In genomic region chr2:61854435-61855177, GRCh38 we compare ENCODE assay signal across 1 cellular context.
A peak's percentile ranks its signal among the peaks of the same experiment; 100 is the strongest.
TF ChIP-seq lines count a peak whose summit lies in the region.

No MANE protein-coding gene starts in this region.

TF ChIP-seq in GM12878, 131 proteins besides CTCF, POLR2A, EP300 and RAD21 (continued from another document and continues in another):
- TF ChIP-seq BHLHE40 (IDR thresholded peaks at IDR 0.05; ENCODE audit: borderline replicate concordance in 1 of 2, low read depth in 2 of 2, low read length in 1 of 2) (peak in 1 of 2 experiments; percentile 9; a peak in 1 of 4 replicates), POU2F2 (IDR thresholded peaks at IDR 0.05; ENCODE audit: borderline replicate concordance, low read depth, low read length) (no peak), TCF12 (IDR thresholded peaks at IDR 0.05; ENCODE audit: low read depth, low read length) (0 out of 2 replicates have a peak, but pooled peaks have one; percentile 17), MLLT1 (IDR thresholded peaks at IDR 0.05) (0 out of 2 replicates have a peak, but pooled peaks have one; percentile 18), BACH1 (IDR thresholded peaks at IDR 0.05; ENCODE audit: borderline replicate concordance) (no peak), NBN (IDR thresholded peaks at IDR 0.05) (0 out of 2 replicates have a peak, but pooled peaks have one; percentile 12), E4F1 (IDR thresholded peaks at IDR 0.05; ENCODE audit: borderline replicate concordance, partially characterized antibody) (no peak), SIN3A (IDR thresholded peaks at IDR 0.05; ENCODE audit: low read depth, low read length) (no peak), NRF1 (conservative IDR thresholded peaks at IDR 0.05; ENCODE audit: low read depth, low read length) (no peak), ATF2 (IDR thresholded peaks at IDR 0.05; ENCODE audit: low read length) (no peak), SMARCA5 (IDR thresholded peaks at IDR 0.05) (peak; percentile 21; the same call in 1 of the 2 replicates), FOXK2 (IDR thresholded peaks at IDR 0.05) (peak; percentile 42; the same call in 1 of the 2 replicates), CEBPZ (IDR thresholded peaks at IDR 0.05; ENCODE audit: low read depth, low read length) (peak; percentile 60; the same call in 1 of the 2 replicates), TARDBP (IDR thresholded peaks at IDR 0.05; ENCODE audit: borderline replicate concordance) (no peak), MYC (IDR thresholded peaks at IDR 0.05; ENCODE audit: insufficient read depth, insufficient read length, insufficient replicate concordance, low read length, severe bottlenecking) (peak; percentile 75), ZNF687 (IDR thresholded peaks at IDR 0.05) (peak; percentile 79), ZZZ3 (IDR thresholded peaks at IDR 0.05; ENCODE audit: control insufficient read depth, insufficient read length, low read depth) (no peak), CHD2 (IDR thresholded peaks at IDR 0.05; ENCODE audit: borderline replicate concordance, low read depth, low read length) (peak; percentile 71; the same call in 1 of the 2 replicates), DPF2 (IDR thresholded peaks at IDR 0.05) (peak; percentile 88), USF1 (IDR thresholded peaks at IDR 0.05; ENCODE audit: borderline replicate concordance, extremely low read length, insufficient read depth, low read depth, low read length) (peak; percentile 72), CBFB (IDR thresholded peaks at IDR 0.05; ENCODE audit: low read depth) (0 out of 2 replicates have a peak, but pooled peaks have one; percentile 44), STAT1 (conservative IDR thresholded peaks at IDR 0.05) (no peak), E2F8 (IDR thresholded peaks at IDR 0.05; ENCODE audit: low read depth, partially characterized antibody) (no peak), MXI1 (IDR thresholded peaks at IDR 0.05; ENCODE audit: low read depth, low read length) (peak; percentile 82; the same call in 1 of the 2 replicates), RAD51 (IDR thresholded peaks at IDR 0.05) (peak; percentile 85), IRF3 (IDR thresholded peaks at IDR 0.05) (peak; percentile 67; the same call in 1 of the 2 replicates), PKNOX1 (IDR thresholded peaks at IDR 0.05) (peak; percentile 98), SP1 (IDR thresholded peaks at IDR 0.05; ENCODE audit: low read depth, low read length) (peak; percentile 92), RCOR1 (conservative IDR thresholded peaks at IDR 0.05; ENCODE audit: low read depth, low read length) (no peak), SMAD5 (IDR thresholded peaks at IDR 0.05; ENCODE audit: low read depth) (peak; percentile 18; the same call in 1 of the 2 replicates), ZNF384 (IDR thresholded peaks at IDR 0.05; ENCODE audit: borderline replicate concordance, low read depth, low read length) (peak; percentile 70), MTA3 (IDR thresholded peaks at IDR 0.05; ENCODE audit: borderline replicate concordance, low read length) (no peak), HCFC1 (IDR thresholded peaks at IDR 0.05; ENCODE audit: low read length) (no peak; the same call in 1 of the 2 replicates), TCF3 (IDR thresholded peaks at IDR 0.05; ENCODE audit: borderline replicate concordance, insufficient read depth, low read depth, low read length) (no peak), IKZF2 (IDR thresholded peaks at IDR 0.05) (no peak), PML (IDR thresholded peaks at IDR 0.05; ENCODE audit: low read length) (0 out of 2 replicates have a peak, but pooled peaks have one; percentile 13), RUNX3 (IDR thresholded peaks at IDR 0.05; ENCODE audit: low read length) (peak; percentile 44), MTA2 (IDR thresholded peaks at IDR 0.05; ENCODE audit: low read depth) (no peak), NFYA (IDR thresholded peaks at IDR 0.05; ENCODE audit: borderline replicate concordance, low read depth, low read length) (peak; percentile 67; the same call in 1 of the 2 replicates), ZNF622 (IDR thresholded peaks at IDR 0.05) (no peak), TBL1XR1 (IDR thresholded peaks at IDR 0.05; ENCODE audit: low read depth, low read length) (no peak)
